ENCODE assay signal across 25 cellular contexts in genomic region chr2:114261366-114261765, GRCh38.
"Had no signal": no experiment of that assay in that cellular context is flagged by ENCODE, and none has a peak within 500 bp of the region (broad histone marks: within the 10 kb centered on the region; RNA-seq: fewer than 3 reads in every experiment).

No MANE protein-coding gene starts in this region.

- H3K27me3 ChIP-seq: left lung, neural progenitor cell, neutrophil, ovary, suprapubic skin, tibial nerve, uterus had no signal

- H3K9me3 ChIP-seq: left lung, neutrophil, ovary, suprapubic skin, thoracic aorta, tibial nerve, uterus had no signal

- H3K27ac ChIP-seq: left lung, neural progenitor cell, neutrophil, ovary, skin epidermis, suprapubic skin, thoracic aorta, tibial nerve, uterus had no signal

- DNase-seq: hippocampal formation; kidney; left colon; left lung; mesendoderm; naive B cell; natural killer cell; nephron progenitor cell; occipital lobe; ovary; retina; right cardiac atrium; stimulated activated CD4-positive, alpha-beta T cell treated with anti-CD3 and anti-CD28 coated beads, Interleukin-12 subunit alpha, Interleukin-12 subunit beta, amount 100 ng/mL, for 4 hours; stimulated activated CD4-positive, alpha-beta T cell treated with anti-CD3 and anti-CD28 coated beads, Interleukin-15, amount 100 ng/mL, for 24 hours; stimulated activated CD4-positive, alpha-beta T cell treated with anti-CD3 and anti-CD28 coated beads, Interleukin-2, amount 100 ng/mL, for 24 hours; stimulated activated CD4-positive, alpha-beta T cell treated with anti-CD3 and anti-CD28 coated beads, Interleukin-4, amount 100 ng/mL, for 1 hour; stimulated activated naive CD4-positive, alpha-beta T cell; uterus had no signal

- H3K4me1 ChIP-seq: left lung, suprapubic skin, tibial nerve, uterus had no signal

- H3K4me3 ChIP-seq: left lung, lung, neural progenitor cell, ovary, skin epidermis, suprapubic skin, thoracic aorta, tibial nerve, uterus had no signal

- H3K36me3 ChIP-seq: left lung, neural progenitor cell, neutrophil, ovary, suprapubic skin, thoracic aorta, tibial nerve, uterus had no signal
